Comparison of ENCODE assay signal across 18 cellular contexts in the genomic region with DNA sequence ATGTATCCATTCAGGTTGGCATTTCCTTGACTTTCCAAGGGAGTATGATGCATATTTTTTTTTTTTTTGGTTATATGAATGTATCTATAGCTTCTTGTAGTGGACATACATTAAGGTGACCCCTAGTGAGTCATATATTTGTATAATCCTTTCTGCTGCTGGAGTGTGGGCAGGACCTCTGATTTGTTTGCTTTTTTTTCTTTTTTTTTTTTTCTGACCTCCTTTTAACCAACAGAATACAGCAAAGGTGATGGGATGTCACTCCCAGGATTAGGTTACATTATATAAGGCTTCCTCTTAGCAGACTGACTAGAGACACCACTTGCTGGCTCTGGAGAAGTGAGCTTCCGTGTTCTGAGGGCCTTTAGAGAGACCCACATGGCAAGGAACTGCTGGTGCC.
A peak's percentile ranks its signal among the peaks of the same experiment; 100 is the strongest.
DNase-seq lines count a peak whose midpoint lies in the region; ATAC-seq lines count a peak whose summit lies in the region.
"Had no signal": no experiment of that assay in that cellular context is flagged by ENCODE, and none has a peak within 500 bp of the region (broad histone marks: within the 10 kb centered on the region; RNA-seq: fewer than 3 reads in every experiment).

No MANE protein-coding gene starts in this region.

- ATAC-seq in Right ventricle myocardium superior (ENCODE audit: poor library complexity) (no peak), GM18520 (IDR thresholded peaks at IDR 0.05; ENCODE audit: unreplicated experiment) (no peak)
- ATAC-seq: activated CD8-positive, alpha-beta memory T cell treated with anti-CD3 and anti-CD28 coated beads, Interleukin-2, amount 10 ng/mL, durations not matched to agents 7 days and 5 days; activated T-helper 17 cell treated with anti-CD3 and anti-CD28 coated beads, Interleukin-2, amount 50 U/mL, for 72 hours; esophagus mucosa; natural killer cell; sciatic nerve; T-cell had no signal

- peak; percentile 58 for DNase-seq in NCI-H1694 treated with DMSO at 0.1 percent for 48 hours (lab: John Stamatoyannopoulos, UW)
- DNase-seq in NCI-H1694 (lab: John Stamatoyannopoulos, UW), result no peak
- DNase-seq in NCI-H2029 treated with DMSO at 0.1 percent for 48 hours (lab: John Stamatoyannopoulos, UW), result peak; percentile 42
- peak; percentile 50 for DNase-seq in NCI-H774 (lab: John Stamatoyannopoulos, UW)
- peak; percentile 9 for DNase-seq in left kidney (ENCODE audit: low read depth, low spot score)
- DNase-seq in Right ventricle myocardium superior, result no peak
- no peak for DNase-seq in HK-2 (ENCODE audit: unreplicated experiment)
- DNase-seq: activated CD4-positive, alpha-beta T cell treated with anti-CD3 and anti-CD28 coated beads, Interleukin-2, amount 10 ng/mL, durations not matched to agents 24 days and 14 days; activated CD8-positive, alpha-beta memory T cell treated with anti-CD3 and anti-CD28 coated beads, Interleukin-2, amount 10 ng/mL, durations not matched to agents 7 days and 5 days; activated naive CD8-positive, alpha-beta T cell treated with anti-CD3 and anti-CD28 coated beads for 36 hours; cerebellar nuclear complex; effector CD4-positive, alpha-beta T cell; natural killer cell; T-cell had no signal

- intact Hi-C loops in Right ventricle myocardium superior (cut with DNase I), result no loop called here

Comparison
In these comparisons a context has a peak if more than half of its experiments do, and no peak if none do; other contexts are left out.
1. DNase-seq: peak in NCI-H1694 treated with DMSO at 0.1 percent for 48 hours (single experiment), NCI-H2029 treated with DMSO at 0.1 percent for 48 hours (single experiment), NCI-H774 (single experiment) and left kidney (single experiment); none in NCI-H1694 (single experiment), Right ventricle myocardium superior (single experiment) and HK-2 (single experiment).